ENCODE assay signal across 19 cellular contexts in genomic region chr9:92614763-92615441, GRCh38. TPM values are rescaled to one million over a fixed set of nuclear protein-coding genes. Genes with fewer than 3 reads are reported as not detected.
DNase-seq lines count a peak whose midpoint lies in the region; ATAC-seq and TF ChIP-seq lines count a peak whose summit lies in the region.
"Had no signal": no experiment of that assay in that cellular context is flagged by ENCODE, and none has a peak within 500 bp of the region (broad histone marks: within the 10 kb centered on the region; RNA-seq: fewer than 3 reads in every experiment).

No MANE protein-coding gene starts in this region.

- no peaks in the 10 kb centered on the region for H3K9me3 ChIP-seq in gastrocnemius medialis

- ATAC-seq in left lobe of liver = no peak
- ATAC-seq in gastrocnemius medialis = no peak
- no peak for ATAC-seq in GM21447 (IDR thresholded peaks at IDR 0.05; ENCODE audit: unreplicated experiment)
- ATAC-seq in GM18867 (IDR thresholded peaks at IDR 0.05; ENCODE audit: unreplicated experiment) = no peak
- ATAC-seq: left colon; naive thymus-derived CD8-positive, alpha-beta T cell; Panc1 had no signal

- H3K36me3 ChIP-seq in gastrocnemius medialis = peaks cover 0 to 25% of the 10 kb centered on the region in 2 donors

- peaks cover 6 to 18% of the 10 kb centered on the region in 2 donors for H3K4me1 ChIP-seq in gastrocnemius medialis

- DNase-seq in AG08395 (ENCODE audit: low spot score) (peak; percentile 68), LNCaP clone FGC (ENCODE audit: low read depth) (no peak), left lobe of liver (ENCODE audit: low spot score) (peak; percentile 40), gastrocnemius medialis (no peak), H4 (ENCODE audit: low spot score) (no peak), coronary artery (ENCODE audit: low spot score) (no peak)
- DNase-seq: activated CD4-positive, alpha-beta T cell treated with anti-CD3 and anti-CD28 coated beads, Interleukin-2, amount 50 U/mL, for 4 hours; Calu3; HCEC 1CT; left colon; MM.1S; naive thymus-derived CD8-positive, alpha-beta T cell; NCI-H2029; NCI-H524; retina; trophoblast cell had no signal

- H3K27ac ChIP-seq in gastrocnemius medialis (peak overlapping the region; percentile 20 to 62 (median 44)), coronary artery (no peak overlapping the region)

- H3K4me3 ChIP-seq in LNCaP clone FGC (ENCODE audit: low read depth, low read length) (no peak overlapping the region), gastrocnemius medialis (no peak overlapping the region), coronary artery (no peak overlapping the region)

- TF ChIP-seq CTCF in LNCaP clone FGC (IDR thresholded peaks at IDR 0.05; ENCODE audit: control insufficient read depth, extremely low read depth, insufficient read depth) (peak; percentile 1; the same call in 1 of the 2 replicates), gastrocnemius medialis (IDR thresholded peaks at IDR 0.05 in 4 of 5, conservative IDR thresholded peaks at IDR 0.05 in 1 of 5) (no peak), coronary artery (IDR thresholded peaks at IDR 0.05) (no peak)

- in situ Hi-C loops in gastrocnemius medialis (cut with MboI; ENCODE audit: low sequenced_read_pairs in 4 of 4) = loop anchor here in 1 of 4 donors (25.0 kb wide), 1 partner anchor 103 kb away; no protein-coding TSS in a partner anchor

- intact Hi-C loops in gastrocnemius medialis (cut with DNase I; ENCODE audit: low total_unique reads) = loop anchor here (5.0 kb wide), 1 partner anchor 83 kb away; no protein-coding TSS in a partner anchor

- TF ChIP-seq POLR2A in gastrocnemius medialis (IDR thresholded peaks at IDR 0.05) = no peak

- no peaks in the 10 kb centered on the region for H3K27me3 ChIP-seq in gastrocnemius medialis

RNA-seq across cellular contexts. Expression of gene IPPK, which starts 55.0 kb away (rescaled TPM):
- total RNA-seq in left lobe of liver (1.8 TPM), gastrocnemius medialis (10 to 100 TPM in 1 of 4 donors, 1 to 10 TPM in 3; 6.8 to 11.4 (median 7.5) TPM)
- total RNA-seq in H4 (2014; rRNA removed; shearing (Covaris generic)) = 6.1 and 12.8 TPM in 2 replicates

Comparison
In these comparisons a context has a peak if more than half of its experiments do, and no peak if none do; other contexts are left out.
1. DNase-seq: peak in AG08395 (single experiment) and left lobe of liver (single experiment); none in LNCaP clone FGC (single experiment), gastrocnemius medialis (0 of 2), H4 (single experiment) and coronary artery (single experiment).
2. H3K27ac ChIP-seq: peak in gastrocnemius medialis (4 of 4); none in coronary artery (0 of 2).